ENCODE assay signal across 2 cellular contexts in genomic region chr11:17560281-17561110, GRCh38.
TF ChIP-seq lines count a peak whose summit lies in the region.

No MANE protein-coding gene starts in this region.

TF ChIP-seq in H1, 55 proteins besides CTCF, POLR2A, EP300 and RAD21:
- no peak for TF ChIP-seq MAFK (IDR thresholded peaks at IDR 0.05; ENCODE audit: low read depth, low read length)
- 0 out of 2 replicates have a peak, but pooled peaks have one; percentile 43 for TF ChIP-seq KDM1A (IDR thresholded peaks at IDR 0.05; ENCODE audit: borderline replicate concordance, low read length)

TF ChIP-seq in HEK293T, 16 proteins besides CTCF, POLR2A, EP300 and RAD21:
- TF ChIP-seq ZNF384 (IDR thresholded peaks at IDR 0.05): no peak
- no peak for TF ChIP-seq HDGF (IDR thresholded peaks at IDR 0.05; ENCODE audit: borderline replicate concordance)
- TF ChIP-seq CTBP1 (IDR thresholded peaks at IDR 0.05; ENCODE audit: borderline replicate concordance): no peak
- no peak for TF ChIP-seq FOXK2 (IDR thresholded peaks at IDR 0.05)
- TF ChIP-seq ARNT (IDR thresholded peaks at IDR 0.05): no peak
- TF ChIP-seq LEF1 (IDR thresholded peaks at IDR 0.05; ENCODE audit: borderline replicate concordance): no peak
- TF ChIP-seq TARDBP (IDR thresholded peaks at IDR 0.05): no peak
- no peak for TF ChIP-seq NFRKB (IDR thresholded peaks at IDR 0.05)
- TF ChIP-seq SP1 (IDR thresholded peaks at IDR 0.05): no peak
- no peak for TF ChIP-seq SUZ12 (IDR thresholded peaks at IDR 0.05)
TF ChIP-seq in HEK293T: peak in this region for 0.
